ENCODE assay signal across 3 cellular contexts in the genomic region with DNA sequence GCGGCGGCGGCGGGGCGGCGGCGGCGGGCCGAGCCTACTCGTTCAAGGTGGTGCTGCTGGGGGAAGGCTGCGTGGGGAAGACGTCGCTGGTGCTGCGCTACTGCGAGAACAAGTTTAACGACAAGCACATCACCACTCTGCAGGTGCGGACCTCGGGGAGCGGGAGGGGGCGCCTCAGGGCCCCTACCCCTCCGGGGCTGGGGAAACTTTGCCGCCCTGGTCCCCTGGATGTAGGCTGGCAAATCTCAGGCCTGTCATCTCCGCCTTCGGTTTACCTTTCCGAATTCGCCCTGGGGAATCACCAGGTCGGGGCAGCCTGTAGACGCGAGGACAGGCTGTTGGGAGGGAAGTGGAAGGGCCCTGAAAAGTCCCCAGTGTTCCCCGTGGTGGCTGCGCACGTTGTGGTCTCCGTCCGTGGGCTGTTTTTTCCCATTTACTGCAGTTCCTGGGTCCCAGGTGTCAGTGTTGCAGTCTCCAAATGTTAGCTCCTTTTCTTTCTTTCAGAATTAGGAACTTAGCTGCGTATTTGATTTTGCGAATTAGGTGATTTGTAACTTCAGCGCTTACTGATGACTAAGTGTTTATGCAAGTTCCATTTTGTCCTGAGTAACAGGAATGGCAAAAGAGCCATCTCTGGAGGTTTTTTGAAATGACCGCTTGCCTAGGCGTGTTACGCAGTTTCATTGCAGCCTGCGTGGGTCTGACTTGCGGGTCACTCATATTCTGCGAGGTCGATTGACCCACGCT.
A peak's percentile ranks its signal among the peaks of the same experiment; 100 is the strongest.
TF ChIP-seq lines count a peak whose summit lies in the region.

No MANE protein-coding gene starts in this region.

TF ChIP-seq in GM12891, 5 proteins besides CTCF, POLR2A, EP300 and RAD21:
- TF ChIP-seq POU2F2 (IDR thresholded peaks at IDR 0.05; ENCODE audit: low read depth, low read length) = peak; percentile 36; the same call in 1 of the 2 replicates
- TF ChIP-seq PAX5 (IDR thresholded peaks at IDR 0.05; ENCODE audit: insufficient read depth, low read length, severe bottlenecking) = no peak
- peak; percentile 80 for TF ChIP-seq SPI1 (IDR thresholded peaks at IDR 0.05; ENCODE audit: low read depth, low read length)
- TF ChIP-seq POLR2AphosphoS5 (IDR thresholded peaks at IDR 0.05; ENCODE audit: low read depth, low read length) = peak; percentile 70
- TF ChIP-seq TAF1 (IDR thresholded peaks at IDR 0.05; ENCODE audit: low read depth, low read length) = peak; percentile 60

TF ChIP-seq in HCT116, 20 proteins besides CTCF, POLR2A, EP300 and RAD21:
- no peak for TF ChIP-seq CEBPB (IDR thresholded peaks at IDR 0.05; ENCODE audit: low read depth)
- TF ChIP-seq ZFX (IDR thresholded peaks at IDR 0.05) = peak; percentile 46

TF ChIP-seq in endothelial cell of umbilical vein, 7 proteins besides CTCF, POLR2A, EP300 and RAD21:
- TF ChIP-seq EZH2 (IDR thresholded peaks at IDR 0.05; ENCODE audit: borderline replicate concordance, low read depth, low read length, severe bottlenecking) (no peak), FOS (IDR thresholded peaks at IDR 0.05; ENCODE audit: borderline replicate concordance, insufficient read depth, low read length) (peak; percentile 23), POLR2AphosphoS5 (IDR thresholded peaks at IDR 0.05; ENCODE audit: insufficient read depth, low read depth, low read length) (no peak)
